Comparison of ENCODE assay signal across 11 cellular contexts in genomic region chr6:143098054-143098673, GRCh38. TPM values are rescaled to one million over a fixed set of nuclear protein-coding genes. Genes with fewer than 3 reads are reported as not detected.
A peak's percentile ranks its signal among the peaks of the same experiment; 100 is the strongest.
DNase-seq lines count a peak whose midpoint lies in the region; ATAC-seq, FAIRE-seq and TF ChIP-seq lines count a peak whose summit lies in the region.
"Had no signal": no experiment of that assay in that cellular context is flagged by ENCODE, and none has a peak within 500 bp of the region (broad histone marks: within the 10 kb centered on the region; RNA-seq: fewer than 3 reads in every experiment).

No MANE protein-coding gene starts in this region.

- FAIRE-seq in frontal cortex (lab: Jason Lieb, UNC), result no peak
- FAIRE-seq: islet of Langerhans had no signal

- no peak overlapping the region for H3K4me3 Mint-ChIP-seq in memory B cell

- no peaks in the 10 kb centered on the region for H3K27me3 Mint-ChIP-seq in memory B cell

- H3K27ac Mint-ChIP-seq in memory B cell, result no peak overlapping the region

- peaks cover 1% of the 10 kb centered on the region for H3K36me3 Mint-ChIP-seq in memory B cell

- intact Hi-C loops in posterior cingulate gyrus (cut with DNase I), result no loop called here

- no peaks in the 10 kb centered on the region for H3K9me3 Mint-ChIP-seq in memory B cell

- DNase-seq in HT-29 (ENCODE audit: low spot score), result peak; percentile 14
- peak in 1 of 2 donors; percentile 19 for DNase-seq in memory B cell (ENCODE audit: low spot score in 2 of 2)
- DNase-seq in NCI-H774 (lab: John Stamatoyannopoulos, UW), result no peak
- DNase-seq in erythroblast (lab: John Stamatoyannopoulos, UW), result no peak
- no peak for DNase-seq in posterior cingulate gyrus
- no peak for DNase-seq in frontal cortex (ENCODE audit: low spot score in 2 of 2)
- DNase-seq: colonic mucosa, NCI-H187 treated with DMSO at 0.1 percent for 48 hours had no signal

- TF ChIP-seq POLR2A in erythroblast (IDR thresholded peaks at IDR 0.05; ENCODE audit: low read length), result no peak

- ATAC-seq in GM18520 (IDR thresholded peaks at IDR 0.05; ENCODE audit: unreplicated experiment) (peak; percentile 80), GM21723 (IDR thresholded peaks at IDR 0.05; ENCODE audit: unreplicated experiment) (peak; percentile 95), memory B cell (ENCODE audit: low read depth) (peak; percentile 99)

- no peaks in the 10 kb centered on the region for H3K4me1 Mint-ChIP-seq in memory B cell

RNA-seq across cellular contexts. Expression of gene AIG1, which starts 37.5 kb away (rescaled TPM):
- 18.2 and 21.9 TPM in 2 replicates for total RNA-seq in HT-29 (2014; rRNA removed; shearing (Covaris generic))
- 39.5 TPM for total RNA-seq in frontal cortex
